Comparison of ENCODE assay signal across 8 cellular contexts in the genomic region with DNA sequence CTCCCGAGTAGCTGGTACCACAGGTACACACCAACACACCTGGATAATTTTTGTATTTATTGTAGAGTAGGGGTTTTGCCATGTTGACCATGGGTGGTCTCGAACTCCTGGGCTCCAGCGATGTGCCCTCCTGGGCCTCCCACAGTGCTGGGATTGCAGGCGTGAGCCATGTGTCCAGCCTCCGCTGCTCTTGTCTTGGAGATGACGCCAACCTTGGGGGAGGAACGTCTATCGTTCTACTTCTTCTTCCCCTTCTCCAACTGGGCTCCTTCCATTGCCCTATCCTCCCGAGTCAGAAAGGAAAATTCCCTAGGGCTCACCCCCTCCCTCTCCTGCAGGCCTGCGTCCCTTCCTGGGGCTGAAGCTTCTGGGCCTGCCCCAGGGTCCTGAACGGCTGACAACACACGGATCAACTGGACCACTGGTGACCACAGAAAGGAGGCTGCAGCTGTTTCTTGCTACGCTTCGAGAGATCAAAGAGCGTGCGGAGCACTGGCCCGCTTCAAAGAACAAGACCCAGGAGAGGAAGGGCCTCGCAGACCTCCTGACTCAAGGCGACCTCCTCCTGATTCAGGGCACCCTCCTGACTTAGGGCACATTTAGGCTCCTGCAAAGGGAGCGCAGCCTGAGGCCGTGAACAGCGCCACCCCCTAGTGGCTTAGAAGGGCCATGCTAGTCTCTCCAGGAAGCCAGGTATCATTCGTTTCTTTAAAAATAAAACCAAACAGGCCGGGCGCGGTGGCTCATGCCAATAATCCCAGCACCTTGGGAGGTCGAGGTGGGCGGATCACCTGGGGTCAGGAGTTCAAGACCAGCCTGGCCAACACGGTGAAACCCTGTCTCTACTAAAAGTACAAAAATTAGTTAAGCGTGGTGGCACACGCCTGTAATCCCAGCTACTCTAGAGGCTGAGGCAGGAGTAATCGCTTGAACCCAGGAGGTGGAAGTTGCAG. TPM values are rescaled to one million over a fixed set of nuclear protein-coding genes. Genes with fewer than 3 reads are reported as not detected.
DNase-seq lines count a peak whose midpoint lies in the region; ATAC-seq and TF ChIP-seq lines count a peak whose summit lies in the region.

No MANE protein-coding gene starts in this region.

- H2BK12ac ChIP-seq in mesenchymal stem cell (ENCODE audit: low read length in 2 of 2): no peak overlapping the region

- H3K36me3 Mint-ChIP-seq in activated CD4-positive, alpha-beta T cell treated with anti-CD3 and anti-CD28 coated beads, Interleukin-2, amount 10 ng/mL, durations not matched to agents 24 days and 14 days (ENCODE audit: low read depth): no peaks in the 10 kb centered on the region

- no peak overlapping the region for H3K23ac ChIP-seq in mesenchymal stem cell (ENCODE audit: low read length in 2 of 2)

- no peak overlapping the region for H4K91ac ChIP-seq in mesenchymal stem cell (ENCODE audit: low read length)

- no peaks in the 10 kb centered on the region for H3F3A ChIP-seq in MM.1S (ENCODE audit: insufficient read depth, low read length)

- no peaks in the 10 kb centered on the region for H3K9me3 ChIP-seq in MM.1S (replicated peaks; ENCODE audit: insufficient read depth, low read length)
- no peaks in the 10 kb centered on the region for H3K9me3 ChIP-seq in mesenchymal stem cell (ENCODE audit: control insufficient read depth, low read length)

- intact Hi-C loops in activated CD4-positive, alpha-beta T cell treated with anti-CD3 and anti-CD28 coated beads, Interleukin-2, amount 10 ng/mL, durations not matched to agents 24 days and 14 days (cut with micrococcal nuclease): loop anchor here (1.0 kb wide), 1 partner anchor 72 kb away; no protein-coding TSS in a partner anchor
- intact Hi-C loops in dorsolateral prefrontal cortex (cut with DNase I): no loop called here

- WGBS in mesenchymal stem cell: 69% methylated on average over 31 of the region's 32 CpGs

- H3K18ac ChIP-seq in mesenchymal stem cell (ENCODE audit: low read depth in 1 of 2, low read length in 2 of 2): no peak overlapping the region

- no peak overlapping the region for H2BK5ac ChIP-seq in mesenchymal stem cell (ENCODE audit: low read depth, low read length, poor library complexity, severe bottlenecking)

- H2AK5ac ChIP-seq in mesenchymal stem cell (ENCODE audit: low read length, severe bottlenecking): no peak overlapping the region

- H3K27ac Mint-ChIP-seq in activated CD4-positive, alpha-beta T cell treated with anti-CD3 and anti-CD28 coated beads, Interleukin-2, amount 10 ng/mL, durations not matched to agents 24 days and 14 days: no peak overlapping the region

- no peak overlapping the region for H2BK15ac ChIP-seq in mesenchymal stem cell (ENCODE audit: low read depth, poor library complexity, severe bottlenecking)

- H3K79me1 ChIP-seq in mesenchymal stem cell (replicated peaks; ENCODE audit: low read length, poor library complexity, severe bottlenecking): no peaks in the 10 kb centered on the region

- no peak overlapping the region for H3K14ac ChIP-seq in mesenchymal stem cell (ENCODE audit: low read length in 2 of 2)

- ATAC-seq in GM21825 (IDR thresholded peaks at IDR 0.05; ENCODE audit: unreplicated experiment): peak; percentile 90
- ATAC-seq in HG03460 (IDR thresholded peaks at IDR 0.05; ENCODE audit: unreplicated experiment): no peak

- H3K9me2 ChIP-seq in MM.1S (replicated peaks; ENCODE audit: insufficient read depth, low read length): no peaks in the 10 kb centered on the region

- H3K4me1 ChIP-seq in MM.1S (ENCODE audit: low read length): no peaks in the 10 kb centered on the region
- peaks cover 1% of the 10 kb centered on the region for H3K4me1 ChIP-seq in mesenchymal stem cell (ENCODE audit: control insufficient read depth, insufficient read depth, low read depth, low read length)

- DNase-seq in GM03348 (ENCODE audit: low spot score): peak; percentile 86
- peak; percentile 78 for DNase-seq in MM.1S
- peak; percentile 90 for DNase-seq in activated CD4-positive, alpha-beta T cell treated with anti-CD3 and anti-CD28 coated beads, Interleukin-2, amount 10 ng/mL, durations not matched to agents 24 days and 14 days
- DNase-seq in dorsolateral prefrontal cortex: peak in 8 of 10 donors; percentile 7 to 51 (median 34)
- peak; percentile 43 for DNase-seq in mesenchymal stem cell
- peak; percentile 10 to 45 for DNase-seq in stimulated activated CD8-positive, alpha-beta memory T cell treated with anti-CD3 and anti-CD28 coated beads, Interleukin-4, amount 100 ng/mL, for 1 hour (ENCODE audit: low read depth in 2 of 2, low spot score in 1 of 2)

- no peaks in the 10 kb centered on the region for H3K79me2 ChIP-seq in MM.1S (ENCODE audit: low read length)

- H3K36me3 ChIP-seq in MM.1S (replicated peaks; ENCODE audit: insufficient read depth, low read length) (no peaks in the 10 kb centered on the region), mesenchymal stem cell (ENCODE audit: control insufficient read depth in 1 of 2, insufficient read depth in 2 of 2, low read depth in 1 of 2, low read length in 2 of 2) (no peaks in the 10 kb centered on the region)

- no peak overlapping the region for H4K8ac ChIP-seq in mesenchymal stem cell (ENCODE audit: low read length)

- H3K9me3 Mint-ChIP-seq in activated CD4-positive, alpha-beta T cell treated with anti-CD3 and anti-CD28 coated beads, Interleukin-2, amount 10 ng/mL, durations not matched to agents 24 days and 14 days: no peaks in the 10 kb centered on the region

- peak; percentile 89 for TF ChIP-seq CTCF in MM.1S (IDR thresholded peaks at IDR 0.05; ENCODE audit: low read length)
- peak in 55 of 56 donors; percentile 26 to 76 (median 58) for TF ChIP-seq CTCF in dorsolateral prefrontal cortex (IDR thresholded peaks at IDR 0.05 in 54 of 56, conservative IDR thresholded peaks at IDR 0.05 in 2 of 56; ENCODE audit: low read depth in 1 of 56, partially characterized antibody in 56 of 56)

- H3K27me3 ChIP-seq in MM.1S (replicated peaks; ENCODE audit: insufficient read depth, low read length) (no peaks in the 10 kb centered on the region), dorsolateral prefrontal cortex (no peaks in the 10 kb centered on the region), mesenchymal stem cell (ENCODE audit: control insufficient read depth in 1 of 2, insufficient read depth in 1 of 2, low read length in 2 of 2) (no peaks in the 10 kb centered on the region)

- no peaks in the 10 kb centered on the region for H4K20me1 ChIP-seq in MM.1S (ENCODE audit: insufficient read depth, low read length)

- H3K4ac ChIP-seq in mesenchymal stem cell (ENCODE audit: low read depth in 1 of 2, low read length in 2 of 2): no peak overlapping the region

- no peak overlapping the region for H3K27ac ChIP-seq in MM.1S (ENCODE audit: low read length)
- peak overlapping the region in 1 of 59 donors; percentile 35 for H3K27ac ChIP-seq in dorsolateral prefrontal cortex
- no peak overlapping the region for H3K27ac ChIP-seq in mesenchymal stem cell (ENCODE audit: low read length, poor library complexity, severe bottlenecking)

- no peak overlapping the region for H2BK120ac ChIP-seq in mesenchymal stem cell (ENCODE audit: low read depth, low read length)

- H3K27me3 Mint-ChIP-seq in activated CD4-positive, alpha-beta T cell treated with anti-CD3 and anti-CD28 coated beads, Interleukin-2, amount 10 ng/mL, durations not matched to agents 24 days and 14 days: peaks cover 2% of the 10 kb centered on the region

- peak overlapping the region; percentile 64 for H2AFZ ChIP-seq in MM.1S (ENCODE audit: low read length)
- H2AFZ ChIP-seq in mesenchymal stem cell (ENCODE audit: low read depth, low read length): no peak overlapping the region

- H3K9ac ChIP-seq in MM.1S (ENCODE audit: low read length) (peak overlapping the region; percentile 20; the same call in 1 of the 2 replicates), mesenchymal stem cell (ENCODE audit: low read length) (peak overlapping the region; percentile 36)

- peak overlapping the region; percentile 40; the same call in 1 of the 2 replicates for H3K4me2 ChIP-seq in MM.1S (ENCODE audit: low read depth, low read length)
- H3K4me2 ChIP-seq in mesenchymal stem cell (ENCODE audit: low read length, poor library complexity, severe bottlenecking): no peak overlapping the region

- no peak overlapping the region for H3K4me3 Mint-ChIP-seq in activated CD4-positive, alpha-beta T cell treated with anti-CD3 and anti-CD28 coated beads, Interleukin-2, amount 10 ng/mL, durations not matched to agents 24 days and 14 days

- peaks cover 2% of the 10 kb centered on the region for H3K4me1 Mint-ChIP-seq in activated CD4-positive, alpha-beta T cell treated with anti-CD3 and anti-CD28 coated beads, Interleukin-2, amount 10 ng/mL, durations not matched to agents 24 days and 14 days

- peak overlapping the region; percentile 26; the same call in 1 of the 2 replicates for H3K4me3 ChIP-seq in MM.1S (ENCODE audit: low read length)
- H3K4me3 ChIP-seq in dorsolateral prefrontal cortex: peak overlapping the region in 4 of 59 donors; percentile 1 to 24 (median 5)
- no peak overlapping the region for H3K4me3 ChIP-seq in mesenchymal stem cell (ENCODE audit: insufficient read depth in 1 of 2, low read depth in 1 of 2, low read length in 2 of 2)

RNA-seq across cellular contexts. Expression of a gene that starts 48.5 kb away (rescaled TPM):
- 73.5 and 74.7 TPM in 2 replicates for total RNA-seq in activated CD4-positive, alpha-beta T cell treated with anti-CD3 and anti-CD28 coated beads, Interleukin-2, amount 10 ng/mL, durations not matched to agents 24 days and 14 days
- 10 to 100 TPM; 48.6 to 93.2 (median 71.0) TPM for total RNA-seq in dorsolateral prefrontal cortex
- 12.8 TPM for polyA plus RNA-seq in mesenchymal stem cell (2013, experiment 1 of 2)
- 12.1 TPM for polyA plus RNA-seq in mesenchymal stem cell (2013, experiment 2 of 2)

Comparison
In these comparisons a context has a peak if more than half of its experiments do, and no peak if none do; other contexts are left out.
1. DNase-seq: peak in every context shown above with its lines; median percentile 90 in activated CD4-positive, alpha-beta T cell treated with anti-CD3 and anti-CD28 coated beads, Interleukin-2, amount 10 ng/mL, durations not matched to agents 24 days and 14 days; 86 in GM03348; 78 in MM.1S; 43 in mesenchymal stem cell; 34 in dorsolateral prefrontal cortex; 28 in stimulated activated CD8-positive, alpha-beta memory T cell treated with anti-CD3 and anti-CD28 coated beads, Interleukin-4, amount 100 ng/mL, for 1 hour.